24 cellular contexts compared by ENCODE assay signal in the genomic region with DNA sequence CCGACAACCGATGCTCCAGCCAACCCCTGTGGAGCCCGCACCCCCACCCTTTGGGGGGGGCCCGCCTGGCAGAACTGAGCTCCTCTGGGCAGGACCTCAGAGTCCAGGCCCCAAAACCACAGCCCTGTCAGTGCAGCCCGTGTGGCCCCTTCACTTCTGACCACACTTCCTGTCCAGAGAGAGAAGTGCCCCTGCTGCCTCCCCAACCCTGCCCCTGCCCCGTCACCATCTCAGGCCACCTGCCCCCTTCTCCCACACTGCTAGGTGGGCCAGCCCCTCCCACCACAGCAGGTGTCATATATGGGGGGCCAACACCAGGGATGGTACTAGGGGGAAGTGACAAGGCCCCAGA.
"Had no signal": no experiment of that assay in that cellular context is flagged by ENCODE, and none has a peak within 500 bp of the region (broad histone marks: within the 10 kb centered on the region; RNA-seq: fewer than 3 reads in every experiment).

No MANE protein-coding gene starts in this region.

- H3K27ac ChIP-seq: esophagus squamous epithelium, gastrocnemius medialis, lower lobe of right lung, neural progenitor cell, prostate gland, vagina had no signal

- H3K9ac ChIP-seq: neural progenitor cell had no signal

- ATAC-seq: activated T-helper 17 cell treated with anti-CD3 and anti-CD28 coated beads, Interleukin-2, amount 50 U/mL, for 72 hours; gastrocnemius medialis; heart left ventricle; left colon; lower lobe of right lung; mucosa of descending colon; stimulated activated naive B cell treated with anti-CD40 and anti-IgM and Interleukin-4, amounts not matched to agents 10 μg/mL and 1 μg/mL and 100 μg/mL, for 72 hours; T-helper 17 cell had no signal

- H3K9me3 Mint-ChIP-seq: activated T-cell treated with anti-CD3 and anti-CD28 coated beads, Interleukin-2, amount 50 U/mL, for 24 hours; activated T-helper 17 cell treated with anti-CD3 and anti-CD28 coated beads, Interleukin-2, amount 50 U/mL, for 72 hours; central memory CD8-positive, alpha-beta T cell; endodermal cell; neural progenitor cell; stimulated activated naive B cell treated with anti-CD40 and anti-IgM and Interleukin-4, amounts not matched to agents 10 μg/mL and 1 μg/mL and 100 μg/mL, for 72 hours had no signal

- H3K4me3 Mint-ChIP-seq: activated naive CD8-positive, alpha-beta T cell; activated T-cell treated with anti-CD3 and anti-CD28 coated beads, Interleukin-2, amount 50 U/mL, for 24 hours; activated T-helper 17 cell treated with anti-CD3 and anti-CD28 coated beads, Interleukin-2, amount 50 U/mL, for 72 hours; central memory CD8-positive, alpha-beta T cell; endodermal cell; neural progenitor cell; stimulated activated naive B cell treated with anti-CD40 and anti-IgM and Interleukin-4, amounts not matched to agents 10 μg/mL and 1 μg/mL and 100 μg/mL, for 72 hours; T-helper 17 cell had no signal

- H3K36me3 Mint-ChIP-seq: activated naive CD8-positive, alpha-beta T cell; neural progenitor cell; stimulated activated naive B cell treated with anti-CD40 and anti-IgM and Interleukin-4, amounts not matched to agents 10 μg/mL and 1 μg/mL and 100 μg/mL, for 72 hours had no signal

- H3K27ac Mint-ChIP-seq: activated naive CD8-positive, alpha-beta T cell; activated T-cell treated with anti-CD3 and anti-CD28 coated beads, Interleukin-2, amount 50 U/mL, for 24 hours; activated T-helper 17 cell treated with anti-CD3 and anti-CD28 coated beads, Interleukin-2, amount 50 U/mL, for 72 hours; endodermal cell; neural progenitor cell; stimulated activated naive B cell treated with anti-CD40 and anti-IgM and Interleukin-4, amounts not matched to agents 10 μg/mL and 1 μg/mL and 100 μg/mL, for 72 hours; T-helper 17 cell had no signal

- H3K36me3 ChIP-seq: esophagus squamous epithelium, gastrocnemius medialis, heart left ventricle, lower lobe of right lung, neural progenitor cell, prostate gland, vagina had no signal

- H3K4me3 ChIP-seq: esophagus squamous epithelium, gastrocnemius medialis, heart left ventricle, lower lobe of right lung, mucosa of descending colon, neural progenitor cell, prostate gland, vagina had no signal

- H3K27me3 Mint-ChIP-seq: activated naive CD8-positive, alpha-beta T cell had no signal

- DNase-seq: activated CD4-positive, alpha-beta T cell treated with anti-CD3 and anti-CD28 coated beads for 1 hour; activated CD4-positive, alpha-beta T cell treated with anti-CD3 and anti-CD28 coated beads, Interleukin-2, amount 50 U/mL, for 1 hour; activated CD8-positive, alpha-beta memory T cell treated with anti-CD3 and anti-CD28 coated beads for 24 hours; activated CD8-positive, alpha-beta memory T cell treated with anti-CD3 and anti-CD28 coated beads, Interleukin-2, amount 50 U/mL, for 4 hours; activated T-cell treated with anti-CD3 and anti-CD28 coated beads, Interleukin-2, amount 50 U/mL, for 24 hours; cortex of kidney; esophagus squamous epithelium; gastrocnemius medialis; heart left ventricle; left colon; lower lobe of right lung; stimulated activated CD4-positive, alpha-beta T cell treated with anti-CD3 and anti-CD28 coated beads, Interleukin-12 subunit alpha, Interleukin-12 subunit beta, amount 100 ng/mL, for 4 hours; stimulated activated CD4-positive, alpha-beta T cell treated with anti-CD3 and anti-CD28 coated beads, Interleukin-2, amount 100 ng/mL, for 24 hours; stimulated activated naive B cell treated with anti-CD40 and anti-IgM and Interleukin-4, amounts not matched to agents 10 μg/mL and 1 μg/mL and 100 μg/mL, for 72 hours; T-helper 17 cell; trophoblast cell had no signal

- H3K9me3 ChIP-seq: esophagus squamous epithelium, gastrocnemius medialis, heart left ventricle, lower lobe of right lung, mucosa of descending colon, prostate gland, vagina had no signal

- H3K4me1 Mint-ChIP-seq: activated T-helper 17 cell treated with anti-CD3 and anti-CD28 coated beads, Interleukin-2, amount 50 U/mL, for 72 hours; central memory CD8-positive, alpha-beta T cell had no signal

- H3K27me3 ChIP-seq: gastrocnemius medialis, neural progenitor cell, vagina had no signal
